Comparison of ENCODE assay signal across 28 cellular contexts in genomic region chr2:129771606-129772598, GRCh38.
"Had no signal": no experiment of that assay in that cellular context is flagged by ENCODE, and none has a peak within 500 bp of the region (broad histone marks: within the 10 kb centered on the region; RNA-seq: fewer than 3 reads in every experiment).

No MANE protein-coding gene starts in this region.

- H3K4me3 ChIP-seq: heart right ventricle, thoracic aorta had no signal

- H3K9ac ChIP-seq: parathyroid adenoma had no signal

- FAIRE-seq: astrocyte, colon, endothelial cell of umbilical vein, kidney, small intestine had no signal

- H2AFZ ChIP-seq: parathyroid adenoma had no signal

- H3K4me3 Mint-ChIP-seq: activated CD8-positive, alpha-beta T cell treated with anti-CD3 and anti-CD28 coated beads, Interleukin-2, amount 10 ng/mL, durations not matched to agents 7 days and 5 days; activated naive CD8-positive, alpha-beta T cell treated with anti-CD3 and anti-CD28 coated beads for 36 hours; activated T-cell treated with anti-CD3 and anti-CD28 coated beads, Interleukin-2, amount 50 U/mL, for 24 hours; activated T-helper 17 cell treated with anti-CD3 and anti-CD28 coated beads, Interleukin-2, amount 50 U/mL, for 72 hours; central memory CD8-positive, alpha-beta T cell; effector memory CD8-positive, alpha-beta T cell; natural killer cell treated with Interleukin-12 subunit alpha and Interleukin-12 subunit beta and Interleukin-15 and Interleukin-18, amount 100 ng/mL, for 72 hours; stimulated activated naive B cell treated with anti-CD40 and anti-IgM and Interleukin-4, amounts not matched to agents 10 μg/mL and 1 μg/mL and 100 μg/mL, for 72 hours; T-cell; type B pancreatic cell had no signal

- ATAC-seq: activated CD8-positive, alpha-beta T cell treated with anti-CD3 and anti-CD28 coated beads, Interleukin-2, amount 10 ng/mL, durations not matched to agents 7 days and 5 days; activated T-helper 17 cell treated with anti-CD3 and anti-CD28 coated beads, Interleukin-2, amount 50 U/mL, for 72 hours; effector memory CD8-positive, alpha-beta T cell; esophagus mucosa; left lobe of liver; sciatic nerve; SK-N-SH treated with all-trans-retinoic acid at 6 μM for 48 hours; stimulated activated naive B cell treated with anti-CD40 and anti-IgM and Interleukin-4, amounts not matched to agents 10 μg/mL and 1 μg/mL and 100 μg/mL, for 72 hours; T-cell had no signal

- H3K79me2 ChIP-seq: parathyroid adenoma had no signal

- H3K27ac ChIP-seq: heart right ventricle, neutrophil, parathyroid adenoma, thoracic aorta had no signal

- H3K4me1 ChIP-seq: heart right ventricle, parathyroid adenoma had no signal

- H3K9me3 ChIP-seq: neutrophil, thoracic aorta had no signal

- H3K27ac Mint-ChIP-seq: activated CD8-positive, alpha-beta T cell treated with anti-CD3 and anti-CD28 coated beads, Interleukin-2, amount 10 ng/mL, durations not matched to agents 7 days and 5 days; activated naive CD8-positive, alpha-beta T cell treated with anti-CD3 and anti-CD28 coated beads for 36 hours; activated T-cell treated with anti-CD3 and anti-CD28 coated beads, Interleukin-2, amount 50 U/mL, for 24 hours; activated T-helper 17 cell treated with anti-CD3 and anti-CD28 coated beads, Interleukin-2, amount 50 U/mL, for 72 hours; effector memory CD8-positive, alpha-beta T cell; natural killer cell treated with Interleukin-12 subunit alpha and Interleukin-12 subunit beta and Interleukin-15 and Interleukin-18, amount 100 ng/mL, for 72 hours; stimulated activated naive B cell treated with anti-CD40 and anti-IgM and Interleukin-4, amounts not matched to agents 10 μg/mL and 1 μg/mL and 100 μg/mL, for 72 hours; T-cell; type B pancreatic cell had no signal

- H3K4me1 Mint-ChIP-seq: activated naive CD8-positive, alpha-beta T cell treated with anti-CD3 and anti-CD28 coated beads for 36 hours; activated T-helper 17 cell treated with anti-CD3 and anti-CD28 coated beads, Interleukin-2, amount 50 U/mL, for 72 hours; central memory CD8-positive, alpha-beta T cell; stimulated activated naive B cell treated with anti-CD40 and anti-IgM and Interleukin-4, amounts not matched to agents 10 μg/mL and 1 μg/mL and 100 μg/mL, for 72 hours; T-cell had no signal

- DNase-seq: activated CD4-positive, alpha-beta T cell treated with anti-CD3 and anti-CD28 coated beads for 1 hour; activated CD4-positive, alpha-beta T cell treated with anti-CD3 and anti-CD28 coated beads, Interleukin-2, amount 50 U/mL, for 1 hour; activated CD8-positive, alpha-beta T cell treated with anti-CD3 and anti-CD28 coated beads, Interleukin-2, amount 10 ng/mL, durations not matched to agents 7 days and 5 days; activated naive CD4-positive, alpha-beta T cell treated with Interleukin-2 at 50 U/mL for 16 hours; activated naive CD8-positive, alpha-beta T cell treated with anti-CD3 and anti-CD28 coated beads for 36 hours; activated T-cell treated with anti-CD3 and anti-CD28 coated beads, Interleukin-2, amount 50 U/mL, for 24 hours; effector memory CD8-positive, alpha-beta T cell; heart right ventricle; kidney; midbrain; small intestine; stimulated activated CD4-positive, alpha-beta T cell treated with anti-CD3 and anti-CD28 coated beads, Interleukin-2, amount 100 ng/mL, for 24 hours; stimulated activated naive B cell treated with anti-CD40 and anti-IgM and Interleukin-4, amounts not matched to agents 10 μg/mL and 1 μg/mL and 100 μg/mL, for 72 hours; T-cell had no signal

- H3K36me3 ChIP-seq: heart right ventricle, neutrophil, thoracic aorta had no signal

- H3K36me3 Mint-ChIP-seq: activated naive CD8-positive, alpha-beta T cell treated with anti-CD3 and anti-CD28 coated beads for 36 hours; natural killer cell treated with Interleukin-12 subunit alpha and Interleukin-12 subunit beta and Interleukin-15 and Interleukin-18, amount 100 ng/mL, for 72 hours; stimulated activated naive B cell treated with anti-CD40 and anti-IgM and Interleukin-4, amounts not matched to agents 10 μg/mL and 1 μg/mL and 100 μg/mL, for 72 hours; T-cell; type B pancreatic cell had no signal

- H3K27me3 ChIP-seq: neutrophil had no signal

- H3K27me3 Mint-ChIP-seq: activated naive CD8-positive, alpha-beta T cell treated with anti-CD3 and anti-CD28 coated beads for 36 hours; activated T-cell treated with anti-CD3 and anti-CD28 coated beads, Interleukin-2, amount 50 U/mL, for 24 hours had no signal

- H3K9me3 Mint-ChIP-seq: activated T-helper 17 cell treated with anti-CD3 and anti-CD28 coated beads, Interleukin-2, amount 50 U/mL, for 72 hours; central memory CD8-positive, alpha-beta T cell; effector memory CD8-positive, alpha-beta T cell; natural killer cell treated with Interleukin-12 subunit alpha and Interleukin-12 subunit beta and Interleukin-15 and Interleukin-18, amount 100 ng/mL, for 72 hours had no signal
